8 cellular contexts compared by ENCODE assay signal in the genomic region with DNA sequence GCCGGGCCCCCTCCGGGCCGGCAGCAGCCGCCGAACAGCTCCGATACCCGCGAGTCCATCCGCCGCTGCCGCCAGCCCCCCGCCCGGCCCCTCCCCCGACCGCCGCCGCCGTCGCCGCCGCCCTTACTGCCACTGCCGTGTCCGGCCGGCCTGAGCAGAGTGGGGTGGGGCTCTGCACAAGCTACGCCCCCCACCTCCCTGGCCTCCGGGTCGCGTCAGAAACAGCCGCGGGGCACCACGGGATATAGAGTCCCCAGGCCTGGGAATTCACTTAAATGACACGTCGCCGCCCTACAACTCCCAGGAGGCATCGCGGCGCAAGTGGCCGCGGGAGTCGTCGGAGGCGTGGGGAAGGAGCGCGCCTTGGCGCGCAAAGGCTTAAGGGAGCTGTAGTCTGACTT. TPM values are rescaled to one million over a fixed set of nuclear protein-coding genes. Genes with fewer than 3 reads are reported as not detected.
DNase-seq lines count a peak whose midpoint lies in the region; ATAC-seq and TF ChIP-seq lines count a peak whose summit lies in the region.

A gene with protein sequence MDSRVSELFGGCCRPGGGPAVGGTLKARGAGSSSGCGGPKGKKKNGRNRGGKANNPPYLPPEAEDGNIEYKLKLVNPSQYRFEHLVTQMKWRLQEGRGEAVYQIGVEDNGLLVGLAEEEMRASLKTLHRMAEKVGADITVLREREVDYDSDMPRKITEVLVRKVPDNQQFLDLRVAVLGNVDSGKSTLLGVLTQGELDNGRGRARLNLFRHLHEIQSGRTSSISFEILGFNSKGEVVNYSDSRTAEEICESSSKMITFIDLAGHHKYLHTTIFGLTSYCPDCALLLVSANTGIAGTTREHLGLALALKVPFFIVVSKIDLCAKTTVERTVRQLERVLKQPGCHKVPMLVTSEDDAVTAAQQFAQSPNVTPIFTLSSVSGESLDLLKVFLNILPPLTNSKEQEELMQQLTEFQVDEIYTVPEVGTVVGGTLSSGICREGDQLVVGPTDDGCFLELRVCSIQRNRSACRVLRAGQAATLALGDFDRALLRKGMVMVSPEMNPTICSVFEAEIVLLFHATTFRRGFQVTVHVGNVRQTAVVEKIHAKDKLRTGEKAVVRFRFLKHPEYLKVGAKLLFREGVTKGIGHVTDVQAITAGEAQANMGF (minus strand): TSS at position 161 of the 401 bp plus-strand sequence. CDS start 102 bp downstream, at position 59.

- no peaks in the 10 kb centered on the region for H3K27me3 Mint-ChIP-seq in activated CD4-positive, alpha-beta memory T cell treated with anti-CD3 and anti-CD28 coated beads for 36 hours

- H3K4me1 ChIP-seq in duodenal mucosa (ENCODE audit: control insufficient read depth in 1 of 2, insufficient read depth in 2 of 2, low read length in 2 of 2), result peaks cover 14 to 27% of the 10 kb centered on the region in 2 donors

- CTCF ChIA-PET in activated CD4-positive, alpha-beta memory T cell treated with anti-CD3 and anti-CD28 coated beads for 36 hours (lab: Charles Lee), result interaction anchor here (0.6 to 1.7 kb wide), 9 partner anchors 21 to 684 kb away, joined by 3 to 7 read pairs (median 4); partner anchors contain the start of genes AARS2, POLH and XPO5

- H3K27ac ChIP-seq in C4-2B (peak within 1 kb of the TSS; percentile 83), duodenal mucosa (ENCODE audit: low read depth, low read length) (peak within 1 kb of the TSS; percentile 98)

- WGBS in lower leg skin, 2 donors, result 0 to 2% methylated on average over 11 to 35 of the region's 46 CpGs

- no peaks in the 10 kb centered on the region for H3K27me3 ChIP-seq in duodenal mucosa (ENCODE audit: control insufficient read depth in 1 of 2, insufficient read depth in 2 of 2, low read length in 2 of 2)

- no peak for TF ChIP-seq POLR2A in lower leg skin (IDR thresholded peaks at IDR 0.05)

- H3K36me3 ChIP-seq in duodenal mucosa (ENCODE audit: control insufficient read depth in 1 of 2, insufficient read depth in 2 of 2, low read length in 2 of 2), result peaks cover 21 to 24% of the 10 kb centered on the region in 2 donors

- ATAC-seq in GM19397 (IDR thresholded peaks at IDR 0.05; ENCODE audit: unreplicated experiment), result peak; percentile 86
- peak; percentile 82 for ATAC-seq in HG03571 (IDR thresholded peaks at IDR 0.05; ENCODE audit: unreplicated experiment)

- POLR2A ChIA-PET in activated CD4-positive, alpha-beta memory T cell treated with anti-CD3 and anti-CD28 coated beads for 36 hours (lab: Charles Lee), result interaction anchor here (0.9 to 1.9 kb wide), 12 partner anchors 10 to 151 kb away, joined by 3 to 14 read pairs (median 4); partner anchors contain the start of genes POLH, VEGFA and XPO5

- intact Hi-C loops in activated CD4-positive, alpha-beta memory T cell treated with anti-CD3 and anti-CD28 coated beads for 36 hours (cut with micrococcal nuclease), result loop anchor here (1.0 to 2.0 kb wide), 3 partner anchors 52 to 142 kb away; partner anchors contain the start of genes POLH, VEGFA and XPO5
- intact Hi-C loops in lower leg skin (cut with DNase I; ENCODE audit: low total_unique reads), result no loop called here

- no peak for TF ChIP-seq CTCF in C4-2B (conservative IDR thresholded peaks at IDR 0.05)
- no peak for TF ChIP-seq CTCF in lower leg skin (IDR thresholded peaks at IDR 0.05)

- H3K36me3 Mint-ChIP-seq in activated CD4-positive, alpha-beta memory T cell treated with anti-CD3 and anti-CD28 coated beads for 36 hours, result peaks cover 30% of the 10 kb centered on the region

- peak within 1 kb of the TSS; percentile 94 to 95 for H3K9ac ChIP-seq in duodenal mucosa (ENCODE audit: low read depth in 1 of 2, low read length in 2 of 2)

- no peaks in the 10 kb centered on the region for H3K9me3 Mint-ChIP-seq in activated CD4-positive, alpha-beta memory T cell treated with anti-CD3 and anti-CD28 coated beads for 36 hours

- H3K9me3 ChIP-seq in duodenal mucosa (ENCODE audit: control insufficient read depth in 1 of 2, low read length in 2 of 2), result no peaks in the 10 kb centered on the region

- peaks cover 29% of the 10 kb centered on the region for H3K4me1 Mint-ChIP-seq in activated CD4-positive, alpha-beta memory T cell treated with anti-CD3 and anti-CD28 coated beads for 36 hours (ENCODE audit: low read depth)

- peak within 1 kb of the TSS; percentile 93 for H3K4me3 Mint-ChIP-seq in activated CD4-positive, alpha-beta memory T cell treated with anti-CD3 and anti-CD28 coated beads for 36 hours

- H3K4me3 ChIP-seq in duodenal mucosa (ENCODE audit: low read depth in 1 of 2, low read length in 2 of 2) (peak within 1 kb of the TSS; percentile 91 to 99), lower leg skin (ENCODE audit: low read depth, poor library complexity, severe bottlenecking) (peak within 1 kb of the TSS; percentile 73)

- peak within 1 kb of the TSS; percentile 98 for H3K27ac Mint-ChIP-seq in activated CD4-positive, alpha-beta memory T cell treated with anti-CD3 and anti-CD28 coated beads for 36 hours

- DNase-seq in NCI-H82 (lab: John Stamatoyannopoulos, UW) (peak; percentile 100), lower leg skin (ENCODE audit: low spot score in 2 of 2) (peak; percentile 99 to 100)
- peak; percentile 99 for DNase-seq in activated CD4-positive, alpha-beta memory T cell treated with anti-CD3 and anti-CD28 coated beads for 36 hours
- peak; percentile 87 to 90 (median 87) for DNase-seq in stimulated activated CD4-positive, alpha-beta T cell treated with anti-CD3 and anti-CD28 coated beads, TNF-alpha, amount 100 ng/mL, for 1 hour (ENCODE audit: low read depth in 3 of 3, low spot score in 1 of 3)

RNA-seq across cellular contexts. Expression of the gene that starts here (rescaled TPM):
- 10 to 100 TPM; 72.6 to 72.8 TPM for total RNA-seq in activated CD4-positive, alpha-beta memory T cell treated with anti-CD3 and anti-CD28 coated beads for 36 hours
- 10 to 100 TPM; 31.1 to 39.9 (median 36.0) TPM for total RNA-seq in lower leg skin

Comparison
In these comparisons a context has a peak if more than half of its experiments do, and no peak if none do; other contexts are left out.
1. Peak in every context shown above with its lines: DNase-seq, ATAC-seq, H3K4me3 ChIP-seq and H3K27ac ChIP-seq.